23 cellular contexts compared by ENCODE assay signal in the genomic region with DNA sequence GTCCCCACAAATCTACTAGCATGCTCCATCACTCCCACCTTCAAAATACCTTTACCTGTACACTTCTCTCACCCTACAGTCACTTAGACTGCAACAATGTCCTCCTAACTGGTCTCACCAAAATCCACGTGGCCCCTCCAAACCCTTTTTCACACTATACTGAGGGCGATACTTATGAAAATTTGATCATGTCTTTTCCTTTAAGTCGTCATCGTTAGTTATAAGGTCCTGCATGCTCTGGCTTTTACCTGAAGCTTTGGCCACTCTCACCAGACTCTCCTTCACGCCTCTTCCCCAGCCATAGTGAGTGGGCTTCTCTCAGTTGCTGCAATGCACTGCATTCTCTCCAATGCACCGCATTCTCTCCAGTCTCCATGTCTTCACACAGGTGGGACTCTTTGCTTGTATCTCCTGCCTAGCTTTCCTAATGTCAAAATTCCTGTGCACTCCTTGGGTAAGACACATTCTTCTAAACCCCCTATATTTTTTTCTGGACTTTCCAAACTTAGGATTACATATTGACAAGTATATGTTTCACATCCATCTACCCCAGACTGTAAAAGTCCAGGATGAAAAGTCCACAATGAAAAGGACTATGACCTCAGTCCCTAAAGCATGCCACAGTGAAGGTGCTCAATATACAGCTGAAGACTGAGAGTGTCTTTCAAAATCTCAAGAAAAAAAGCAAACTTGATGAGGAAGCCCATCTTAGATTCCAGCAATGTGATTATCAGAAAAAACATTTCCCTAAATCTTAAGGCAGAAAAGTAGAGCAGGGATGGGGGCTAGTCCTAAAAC.
"Had no signal": no experiment of that assay in that cellular context is flagged by ENCODE, and none has a peak within 500 bp of the region (broad histone marks: within the 10 kb centered on the region; RNA-seq: fewer than 3 reads in every experiment).

No MANE protein-coding gene starts in this region.

- H3K27me3 Mint-ChIP-seq: activated naive CD8-positive, alpha-beta T cell treated with anti-CD3 and anti-CD28 coated beads for 36 hours; dendritic cell treated with granulocyte-macrophage colony-stimulating factor and Interleukin-4, amounts not matched to agents 40 ng/mL and 50 ng/mL, for 4 days; stimulated activated naive CD8-positive, alpha-beta T cell treated with anti-CD3 and anti-CD28 coated beads, Interleukin-15, Interleukin-2, amounts not matched to agents 100 ng/mL and 50 ng/mL, for 24 hours had no signal

- ATAC-seq: activated T-cell treated with anti-CD3 and anti-CD28 coated beads, Interleukin-2, amount 50 U/mL, for 4 hours; foreskin keratinocyte; left lung; naive thymus-derived CD8-positive, alpha-beta T cell; WTC11 had no signal

- H3K36me3 Mint-ChIP-seq: WTC11 had no signal

- H3K4me3 Mint-ChIP-seq: activated naive CD8-positive, alpha-beta T cell treated with anti-CD3 and anti-CD28 coated beads for 36 hours; activated T-cell treated with anti-CD3 and anti-CD28 coated beads, Interleukin-2, amount 50 U/mL, for 4 hours; dendritic cell treated with granulocyte-macrophage colony-stimulating factor and Interleukin-4, amounts not matched to agents 40 ng/mL and 50 ng/mL, for 4 days; mesothelial cell of epicardium; naive thymus-derived CD8-positive, alpha-beta T cell; stimulated activated naive CD8-positive, alpha-beta T cell treated with anti-CD3 and anti-CD28 coated beads, Interleukin-15, Interleukin-2, amounts not matched to agents 100 ng/mL and 50 ng/mL, for 24 hours; T-helper 1 cell treated with Interleukin-12 subunit alpha and Interleukin-12 subunit beta and Interleukin-4 antibody, amounts not matched to agents 30 μg/mL and 1 μg/mL, for 36 hours; WTC11 had no signal

- H3K36me3 ChIP-seq: breast epithelium, left lung, prostate gland, suprapubic skin, uterus had no signal

- H3K9me3 ChIP-seq: breast epithelium, left lung, prostate gland, suprapubic skin, uterus had no signal

- H3K4me3 ChIP-seq: breast epithelium, left lung, prostate gland, suprapubic skin, uterus had no signal

- H3K4me1 ChIP-seq: uterus had no signal

- DNase-seq: activated naive CD4-positive, alpha-beta T cell; activated naive CD8-positive, alpha-beta T cell treated with anti-CD3 and anti-CD28 coated beads for 36 hours; activated T-cell treated with anti-CD3 and anti-CD28 coated beads, Interleukin-2, amount 50 U/mL, for 4 hours; cerebellar nuclear complex; effector CD8-positive, alpha-beta T cell; foreskin keratinocyte; kidney; left lung; naive thymus-derived CD8-positive, alpha-beta T cell; stimulated activated CD4-positive, alpha-beta T cell treated with anti-CD3 and anti-CD28 coated beads, Interleukin-12 subunit alpha, Interleukin-12 subunit beta, amount 100 ng/mL, for 4 hours; stimulated activated CD4-positive, alpha-beta T cell treated with anti-CD3 and anti-CD28 coated beads, Interleukin-4, amount 100 ng/mL, for 4 hours; T1000; trophoblast cell; uterus had no signal

- H3K27me3 ChIP-seq: breast epithelium, foreskin keratinocyte, left lung, suprapubic skin, uterus had no signal

- H3K27ac Mint-ChIP-seq: activated naive CD8-positive, alpha-beta T cell treated with anti-CD3 and anti-CD28 coated beads for 36 hours; activated T-helper 2 cell treated with anti-CD3 and anti-CD28 coated beads, Interferon-gamma antibody, Interleukin-2, Interleukin-4, amounts not matched to agents 10 μg/mL and 5 μg/mL and 100 μg/mL, durations not matched to agents 14 hours and 24 hours and 36 hours; dendritic cell treated with granulocyte-macrophage colony-stimulating factor and Interleukin-4, amounts not matched to agents 40 ng/mL and 50 ng/mL, for 4 days; mesothelial cell of epicardium; naive thymus-derived CD8-positive, alpha-beta T cell; stimulated activated naive CD8-positive, alpha-beta T cell treated with anti-CD3 and anti-CD28 coated beads, Interleukin-15, Interleukin-2, amounts not matched to agents 100 ng/mL and 50 ng/mL, for 24 hours; T-helper 1 cell treated with Interleukin-12 subunit alpha and Interleukin-12 subunit beta and Interleukin-4 antibody, amounts not matched to agents 30 μg/mL and 1 μg/mL, for 36 hours; WTC11 had no signal

- H3K9me3 Mint-ChIP-seq: activated T-cell treated with anti-CD3 and anti-CD28 coated beads, Interleukin-2, amount 50 U/mL, for 4 hours; activated T-helper 2 cell treated with anti-CD3 and anti-CD28 coated beads, Interferon-gamma antibody, Interleukin-2, Interleukin-4, amounts not matched to agents 10 μg/mL and 5 μg/mL and 100 μg/mL, durations not matched to agents 14 hours and 24 hours and 36 hours; dendritic cell treated with granulocyte-macrophage colony-stimulating factor and Interleukin-4, amounts not matched to agents 40 ng/mL and 50 ng/mL, for 4 days; mesothelial cell of epicardium; naive thymus-derived CD8-positive, alpha-beta T cell; stimulated activated naive CD8-positive, alpha-beta T cell treated with anti-CD3 and anti-CD28 coated beads, Interleukin-15, Interleukin-2, amounts not matched to agents 100 ng/mL and 50 ng/mL, for 24 hours; T-helper 1 cell treated with Interleukin-12 subunit alpha and Interleukin-12 subunit beta and Interleukin-4 antibody, amounts not matched to agents 30 μg/mL and 1 μg/mL, for 36 hours; WTC11 had no signal

- H3K27ac ChIP-seq: breast epithelium, foreskin keratinocyte, left lung, prostate gland, suprapubic skin, uterus had no signal
